ENCODE assay signal across 13 cellular contexts in the genomic region with DNA sequence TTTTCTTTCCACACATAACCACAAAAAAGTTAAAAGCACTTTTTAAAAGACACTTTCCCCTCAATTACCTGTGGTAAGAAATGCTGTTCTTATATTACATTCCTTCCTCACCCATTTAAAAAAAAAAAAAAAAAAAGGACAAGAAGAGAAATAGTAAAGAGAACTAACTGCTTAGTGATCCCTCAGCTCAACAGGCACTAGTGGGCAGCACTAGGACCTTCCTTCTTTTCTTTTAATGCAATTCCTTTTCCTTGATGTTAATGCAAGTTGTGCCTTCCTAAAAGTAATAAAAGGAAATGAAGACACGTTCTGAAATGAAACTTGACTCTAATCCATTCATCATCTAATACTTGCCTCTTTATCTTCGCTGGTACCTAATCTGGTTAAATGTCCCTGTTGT.
DNase-seq lines count a peak whose midpoint lies in the region; ATAC-seq and TF ChIP-seq lines count a peak whose summit lies in the region.
"Had no signal": no experiment of that assay in that cellular context is flagged by ENCODE, and none has a peak within 500 bp of the region (broad histone marks: within the 10 kb centered on the region; RNA-seq: fewer than 3 reads in every experiment).

No MANE protein-coding gene starts in this region.

- H3K4ac ChIP-seq in IMR-90 (ENCODE audit: low read depth, low read length): no peak overlapping the region

- no peak overlapping the region for H2BK120ac ChIP-seq in IMR-90 (ENCODE audit: low read depth, low read length)

- H2BK5ac ChIP-seq in IMR-90 (ENCODE audit: low read depth, low read length, poor library complexity, severe bottlenecking): no peak overlapping the region

- intact Hi-C loops in IMR-90 (cut with micrococcal nuclease) (loop anchor here (2.0 kb wide), 1 partner anchor 245 kb away; no protein-coding TSS in a partner anchor), body of pancreas (cut with DNase I) (loop anchor here (10.0 kb wide), 1 partner anchor 425 kb away; no protein-coding TSS in a partner anchor)
- intact Hi-C loops in CD8-positive, alpha-beta T cell (cut with DNase I, micrococcal nuclease): no loop called here

- no peak overlapping the region for H4K5ac ChIP-seq in IMR-90 (ENCODE audit: low read depth, low read length)

- peaks cover 32% of the 10 kb centered on the region for H3K4me1 Mint-ChIP-seq in mesothelial cell of epicardium
- H3K4me1 Mint-ChIP-seq in CD8-positive, alpha-beta T cell (ENCODE audit: low read depth): no peaks in the 10 kb centered on the region
- H3K4me1 Mint-ChIP-seq: activated B cell treated with CpG ODN at 0.5 μM for 24 hours, naive B cell had no signal

- POLR2A ChIA-PET in IMR-90 (lab: Charles Lee; ENCODE audit: unreplicated experiment): no interaction called here
- POLR2A ChIA-PET in CD8-positive, alpha-beta T cell (lab: Charles Lee): no interaction called here

- CTCF ChIA-PET in IMR-90 (lab: Yijun Ruan, JAX): interaction anchor here (0.6 to 1.1 kb wide), 5 partner anchors 11 to 639 kb away, joined by 3 to 8 read pairs (median 3); no protein-coding TSS in a partner anchor
- CTCF ChIA-PET in CD8-positive, alpha-beta T cell (lab: Charles Lee): no interaction called here

- no peak; the same call in 1 of the 2 replicates for TF ChIP-seq RAD21 in IMR-90 (IDR thresholded peaks at IDR 0.05; ENCODE audit: low read length)

- TF ChIP-seq CTCF in AG09309 (IDR thresholded peaks at IDR 0.05; ENCODE audit: control insufficient read depth, insufficient read depth, low read depth, low read length, missing control alignments) (peak; percentile 60), IMR-90 (conservative IDR thresholded peaks at IDR 0.05; ENCODE audit: low read depth, low read length) (peak; percentile 38), mesothelial cell of epicardium (IDR thresholded peaks at IDR 0.05; ENCODE audit: unreplicated experiment) (no peak), body of pancreas (IDR thresholded peaks at IDR 0.05) (peak in 1 of 7 experiments; percentile 9)
- no peak for TF ChIP-seq CTCF in CD8-positive, alpha-beta T cell (IDR thresholded peaks at IDR 0.05)

- H3K27me3 ChIP-seq in IMR-90 (ENCODE audit: control insufficient read depth, insufficient read depth, low read length) (no peaks in the 10 kb centered on the region), body of pancreas (no peaks in the 10 kb centered on the region)
- no peaks in the 10 kb centered on the region for H3K27me3 ChIP-seq in CD8-positive, alpha-beta T cell (ENCODE audit: insufficient read depth, low read length)
- H3K27me3 ChIP-seq: dorsolateral prefrontal cortex had no signal

- H2BK15ac ChIP-seq in IMR-90 (ENCODE audit: low read depth, low read length): no peak overlapping the region

- H3K27ac ChIP-seq in IMR-90 (ENCODE audit: insufficient read depth, low read length): no peak overlapping the region
- H3K27ac ChIP-seq in CD8-positive, alpha-beta T cell (ENCODE audit: low read depth, low read length): no peak overlapping the region
- no peak overlapping the region for H3K27ac ChIP-seq in body of pancreas
- H3K27ac ChIP-seq: dorsolateral prefrontal cortex had no signal

- H3K56ac ChIP-seq in IMR-90 (ENCODE audit: extremely low read depth, insufficient read depth, low read length): no peak overlapping the region

- H3K27me3 Mint-ChIP-seq in mesothelial cell of epicardium (ENCODE audit: low read depth): no peaks in the 10 kb centered on the region
- no peaks in the 10 kb centered on the region for H3K27me3 Mint-ChIP-seq in CD8-positive, alpha-beta T cell (ENCODE audit: low read depth)
- H3K27me3 Mint-ChIP-seq: activated B cell treated with CpG ODN at 0.5 μM for 24 hours had no signal

- H3K79me1 ChIP-seq in IMR-90 (ENCODE audit: low read depth in 1 of 2, low read length in 2 of 2): peaks cover 19 to 20% of the 10 kb centered on the region in 2 experiments; a peak in 3 of 4 replicates

- peaks cover 14% of the 10 kb centered on the region for H3K36me3 Mint-ChIP-seq in mesothelial cell of epicardium
- H3K36me3 Mint-ChIP-seq in CD8-positive, alpha-beta T cell: peaks cover 9% of the 10 kb centered on the region
- H3K36me3 Mint-ChIP-seq: naive B cell had no signal

- no peak overlapping the region for H2AK9ac ChIP-seq in IMR-90 (replicated peaks; ENCODE audit: low read depth, low read length, poor library complexity)

- H2AFZ ChIP-seq in IMR-90 (replicated peaks; ENCODE audit: low read length, poor library complexity): no peak overlapping the region

- no peak for TF ChIP-seq POLR2A in IMR-90 (IDR thresholded peaks at IDR 0.05; ENCODE audit: low read depth, low read length)
- TF ChIP-seq POLR2A in body of pancreas (IDR thresholded peaks at IDR 0.05): no peak

- H3K18ac ChIP-seq in IMR-90 (ENCODE audit: low read depth, low read length): no peak overlapping the region

- H3K9ac ChIP-seq in IMR-90 (ENCODE audit: low read depth, low read length): no peak overlapping the region

- BruUV-seq in IMR-90 (replicated peaks; lab: Mats Ljungman, UMichigan): no TSS peak

- 0 out of 2 replicates have a peak, but pooled peaks cover 7% of the 10 kb centered on the region for H4K20me1 ChIP-seq in IMR-90 (ENCODE audit: insufficient read depth, low read length)

- no peak overlapping the region for H2BK20ac ChIP-seq in IMR-90 (ENCODE audit: low read depth, low read length)

- H3K4me1 ChIP-seq in IMR-90 (ENCODE audit: control insufficient read depth, insufficient read depth, low read length): 0 out of 2 replicates have a peak, but pooled peaks cover 2% of the 10 kb centered on the region
- no peaks in the 10 kb centered on the region for H3K4me1 ChIP-seq in CD8-positive, alpha-beta T cell (ENCODE audit: insufficient read depth, low read length)
- peaks cover 6% of the 10 kb centered on the region for H3K4me1 ChIP-seq in body of pancreas

- no peaks in the 10 kb centered on the region for H3K9me3 Mint-ChIP-seq in mesothelial cell of epicardium
- no peaks in the 10 kb centered on the region for H3K9me3 Mint-ChIP-seq in CD8-positive, alpha-beta T cell
- H3K9me3 Mint-ChIP-seq: activated B cell treated with CpG ODN at 0.5 μM for 24 hours had no signal

- no peak overlapping the region for H3K14ac ChIP-seq in IMR-90 (replicated peaks; ENCODE audit: low read depth, low read length)

- ATAC-seq in IMR-90 (ENCODE audit: low read depth) (peak; percentile 56), body of pancreas (no peak)
- no peak for ATAC-seq in CD8-positive, alpha-beta T cell

- DNase-seq in AG09309 (ENCODE audit: low read depth) (no peak), IMR-90 (peak; percentile 32), astrocyte of the hippocampus (ENCODE audit: low read depth, low spot score) (peak; percentile 53), mesothelial cell of epicardium (ENCODE audit: low spot score in 2 of 2, unreplicated experiment in 2 of 2) (no peak), DMS 273 treated with DMSO at 0.1 percent for 48 hours (lab: John Stamatoyannopoulos, UW) (no peak), body of pancreas (no peak), NCI-H1694 treated with DMSO at 0.1 percent for 48 hours (lab: John Stamatoyannopoulos, UW) (no peak)
- no peak for DNase-seq in CD8-positive, alpha-beta T cell
- DNase-seq: activated B cell treated with CpG ODN at 0.5 μM for 24 hours; dorsolateral prefrontal cortex; naive B cell; NCI-H2171 treated with DMSO at 0.1 percent for 48 hours; stimulated activated CD4-positive, alpha-beta T cell treated with anti-CD3 and anti-CD28 coated beads, Interleukin-15, amount 100 ng/mL, for 24 hours had no signal

- dilution Hi-C loops in IMR-90 (cut with HindIII; ENCODE audit: low sequenced_read_pairs, unreplicated experiment): no loop called here

- H3K4me3 ChIP-seq in AG09309 (ENCODE audit: control insufficient read depth, low read depth, low read length) (no peak overlapping the region), IMR-90 (ENCODE audit: insufficient read depth, low read depth, low read length) (no peak overlapping the region), body of pancreas (no peak overlapping the region)
- no peak overlapping the region for H3K4me3 ChIP-seq in CD8-positive, alpha-beta T cell (ENCODE audit: low read depth, low read length)
- H3K4me3 ChIP-seq: dorsolateral prefrontal cortex had no signal

- H4K91ac ChIP-seq in IMR-90 (ENCODE audit: insufficient read depth, low read depth, low read length): no peak overlapping the region

- H3K9me3 ChIP-seq in IMR-90 (ENCODE audit: control insufficient read depth, insufficient read depth, low read length) (no peaks in the 10 kb centered on the region), body of pancreas (no peaks in the 10 kb centered on the region)
- H3K9me3 ChIP-seq in CD8-positive, alpha-beta T cell (ENCODE audit: low read length): no peaks in the 10 kb centered on the region

- in situ Hi-C loops in IMR-90 (cut with MboI; ENCODE audit: low sequenced_read_pairs): loop anchor here (10.0 to 25.0 kb wide), 2 partner anchors 245 to 577 kb away; no protein-coding TSS in a partner anchor

- H3K4me2 ChIP-seq in IMR-90 (ENCODE audit: low read depth, low read length): no peak overlapping the region

- H4K8ac ChIP-seq in IMR-90 (ENCODE audit: low read depth in 2 of 2, low read length in 2 of 2): no peak overlapping the region

- peaks cover 16% of the 10 kb centered on the region for H3K9me1 ChIP-seq in IMR-90 (ENCODE audit: insufficient read depth, low read length)

- H2AK5ac ChIP-seq in IMR-90 (ENCODE audit: low read depth, low read length): no peak overlapping the region

- no peak overlapping the region for H3K4me3 Mint-ChIP-seq in mesothelial cell of epicardium
- H3K4me3 Mint-ChIP-seq in CD8-positive, alpha-beta T cell: no peak overlapping the region
- H3K4me3 Mint-ChIP-seq: activated B cell treated with CpG ODN at 0.5 μM for 24 hours, naive B cell had no signal

- no peak overlapping the region for H3K23ac ChIP-seq in IMR-90 (ENCODE audit: low read depth, low read length)

- peaks cover 26% of the 10 kb centered on the region for H3K36me3 ChIP-seq in IMR-90 (ENCODE audit: control insufficient read depth, insufficient read depth, low read length)
- no peaks in the 10 kb centered on the region for H3K36me3 ChIP-seq in CD8-positive, alpha-beta T cell (ENCODE audit: insufficient read depth, low read length)
- peaks cover 0 to 4% of the 10 kb centered on the region in 2 donors for H3K36me3 ChIP-seq in body of pancreas (replicated peaks in 1 of 2; ENCODE audit: insufficient read depth in 1 of 2, low read depth in 2 of 2)

- WGBS in IMR-90 (ENCODE audit: extremely low coverage in 2 of 2, insufficient read length in 1 of 2), 2 experiments: no CpG with 5 or more reads among the region's 2 CpGs
- 66 to 68% methylated on average over 2 of the region's 2 CpGs for WGBS in body of pancreas, 2 donors

- H3K27ac Mint-ChIP-seq in mesothelial cell of epicardium: peak overlapping the region; percentile 26
- H3K27ac Mint-ChIP-seq in CD8-positive, alpha-beta T cell: no peak overlapping the region
- H3K27ac Mint-ChIP-seq: activated B cell treated with CpG ODN at 0.5 μM for 24 hours had no signal

Comparison
In these comparisons a context has a peak if more than half of its experiments do, and no peak if none do; other contexts are left out.
1. DNase-seq: peak in IMR-90 (single experiment) and astrocyte of the hippocampus (single experiment); none in AG09309 (single experiment), mesothelial cell of epicardium (0 of 2), CD8-positive, alpha-beta T cell (0 of 7), DMS 273 treated with DMSO at 0.1 percent for 48 hours (single experiment), body of pancreas (0 of 4) and NCI-H1694 treated with DMSO at 0.1 percent for 48 hours (single experiment).
2. CTCF ChIP-seq: peak in AG09309 (single experiment) and IMR-90 (single experiment); none in mesothelial cell of epicardium (single experiment) and CD8-positive, alpha-beta T cell (single experiment).
3. intact Hi-C loops: an anchor here in IMR-90 (2.0 kb wide) and body of pancreas (10.0 kb wide); none called in CD8-positive, alpha-beta T cell.